In genomic region chr1:74570797-74571492, GRCh38 we compare ENCODE assay signal across 26 cellular contexts. TPM values are rescaled to one million over a fixed set of nuclear protein-coding genes. Genes with fewer than 3 reads are reported as not detected.
A peak's percentile ranks its signal among the peaks of the same experiment; 100 is the strongest.
DNase-seq lines count a peak whose midpoint lies in the region; ATAC-seq, FAIRE-seq and TF ChIP-seq lines count a peak whose summit lies in the region.
"Had no signal": no experiment of that assay in that cellular context is flagged by ENCODE, and none has a peak within 500 bp of the region (broad histone marks: within the 10 kb centered on the region; RNA-seq: fewer than 3 reads in every experiment).

No MANE protein-coding gene starts in this region.

- H3K4me1 ChIP-seq in endodermal cell (ENCODE audit: control insufficient read depth, insufficient read depth, low read length): no peaks in the 10 kb centered on the region
- H3K4me1 ChIP-seq: A549, esophagus muscularis mucosa, pancreas, sigmoid colon had no signal

- no peak overlapping the region for H3K27ac Mint-ChIP-seq in endodermal cell
- no peak overlapping the region for H3K27ac Mint-ChIP-seq in stimulated activated memory B cell treated with anti-CD40 and anti-IgM and Interleukin-4, amounts not matched to agents 10 μg/mL and 1 μg/mL and 100 μg/mL, for 72 hours
- H3K27ac Mint-ChIP-seq in activated T-cell treated with anti-CD3 and anti-CD28 coated beads, Interleukin-2, amount 50 U/mL, for 72 hours: no peak overlapping the region
- H3K27ac Mint-ChIP-seq: activated naive CD8-positive, alpha-beta T cell; H9 had no signal

- H3K9me3 Mint-ChIP-seq in endodermal cell: no peaks in the 10 kb centered on the region
- no peaks in the 10 kb centered on the region for H3K9me3 Mint-ChIP-seq in stimulated activated memory B cell treated with anti-CD40 and anti-IgM and Interleukin-4, amounts not matched to agents 10 μg/mL and 1 μg/mL and 100 μg/mL, for 72 hours
- no peaks in the 10 kb centered on the region for H3K9me3 Mint-ChIP-seq in activated T-cell treated with anti-CD3 and anti-CD28 coated beads, Interleukin-2, amount 50 U/mL, for 72 hours
- H3K9me3 Mint-ChIP-seq: H9 had no signal

- WGBS in endodermal cell (ENCODE audit: insufficient coverage in 1 of 2, insufficient read length in 1 of 2), 2 experiments: 73 to 77% methylated on average over 14 of the region's 14 CpGs

- no peak overlapping the region for H3K9ac ChIP-seq in endodermal cell (ENCODE audit: extremely low read depth, low read length, poor library complexity, severe bottlenecking)

- no peaks in the 10 kb centered on the region for H3K36me3 Mint-ChIP-seq in endodermal cell (ENCODE audit: low read depth)
- H3K36me3 Mint-ChIP-seq in stimulated activated memory B cell treated with anti-CD40 and anti-IgM and Interleukin-4, amounts not matched to agents 10 μg/mL and 1 μg/mL and 100 μg/mL, for 72 hours: no peaks in the 10 kb centered on the region
- no peaks in the 10 kb centered on the region for H3K36me3 Mint-ChIP-seq in activated T-cell treated with anti-CD3 and anti-CD28 coated beads, Interleukin-2, amount 50 U/mL, for 72 hours (ENCODE audit: insufficient read depth in 2 of 2)
- H3K36me3 Mint-ChIP-seq: activated naive CD8-positive, alpha-beta T cell had no signal

- TF ChIP-seq CTCF in endodermal cell (conservative IDR thresholded peaks at IDR 0.05): no peak

- H3K27me3 Mint-ChIP-seq in endodermal cell (ENCODE audit: insufficient read depth): no peaks in the 10 kb centered on the region
- no peaks in the 10 kb centered on the region for H3K27me3 Mint-ChIP-seq in stimulated activated memory B cell treated with anti-CD40 and anti-IgM and Interleukin-4, amounts not matched to agents 10 μg/mL and 1 μg/mL and 100 μg/mL, for 72 hours
- no peaks in the 10 kb centered on the region for H3K27me3 Mint-ChIP-seq in activated T-cell treated with anti-CD3 and anti-CD28 coated beads, Interleukin-2, amount 50 U/mL, for 72 hours (ENCODE audit: low read depth)
- H3K27me3 Mint-ChIP-seq: activated naive CD8-positive, alpha-beta T cell had no signal

- peak; percentile 46 for ATAC-seq in stimulated activated memory B cell treated with anti-CD40 and anti-IgM and Interleukin-4, amounts not matched to agents 10 μg/mL and 1 μg/mL and 100 μg/mL, for 72 hours
- ATAC-seq in activated T-cell treated with anti-CD3 and anti-CD28 coated beads, Interleukin-2, amount 50 U/mL, for 72 hours (replicated peaks in 1 of 2): no peak
- ATAC-seq: A549, pancreas had no signal

- no peak overlapping the region for H3K4me3 ChIP-seq in endodermal cell (ENCODE audit: low read length)
- H3K4me3 ChIP-seq: A549, esophagus muscularis mucosa, pancreas, sigmoid colon, thoracic aorta had no signal

- FAIRE-seq in HTR-8/SVneo (lab: Jason Lieb, UNC): no peak
- FAIRE-seq: A549, pancreas had no signal

- H3K4me1 Mint-ChIP-seq in endodermal cell: no peaks in the 10 kb centered on the region
- H3K4me1 Mint-ChIP-seq in stimulated activated memory B cell treated with anti-CD40 and anti-IgM and Interleukin-4, amounts not matched to agents 10 μg/mL and 1 μg/mL and 100 μg/mL, for 72 hours: no peaks in the 10 kb centered on the region
- H3K4me1 Mint-ChIP-seq in activated T-cell treated with anti-CD3 and anti-CD28 coated beads, Interleukin-2, amount 50 U/mL, for 72 hours (ENCODE audit: low read depth): no peaks in the 10 kb centered on the region
- H3K4me1 Mint-ChIP-seq: H9 had no signal

- DNase-seq in NCI-H510A treated with DMSO at 0.1 percent for 48 hours (lab: John Stamatoyannopoulos, UW): peak; percentile 13
- DNase-seq in NCI-H510A (lab: John Stamatoyannopoulos, UW): no peak
- DNase-seq in NCI-H82 (lab: John Stamatoyannopoulos, UW): peak; percentile 91
- DNase-seq in endodermal cell: peak; percentile 53
- no peak for DNase-seq in HTR-8/SVneo (ENCODE audit: insufficient read length, low spot score)
- DNase-seq in NCI-H1436 (lab: John Stamatoyannopoulos, UW): no peak
- DNase-seq in activated T-cell treated with anti-CD3 and anti-CD28 coated beads, Interleukin-2, amount 50 U/mL, for 72 hours: no peak
- DNase-seq: activated CD4-positive, alpha-beta T cell treated with anti-CD3 and anti-CD28 coated beads for 4 hours; cerebellar nuclear complex; effector CD8-positive, alpha-beta T cell; GDM1; H9; Karpas-422; kidney glomerular epithelial cell; mammary epithelial cell; NCI-H345; sigmoid colon had no signal

- no peaks in the 10 kb centered on the region for H3K9me3 ChIP-seq in endodermal cell (ENCODE audit: control insufficient read depth, low read length)
- H3K9me3 ChIP-seq: A549, esophagus muscularis mucosa, pancreas, sigmoid colon, thoracic aorta had no signal

- H3K36me3 ChIP-seq in endodermal cell (ENCODE audit: control insufficient read depth, insufficient read depth, low read length): no peaks in the 10 kb centered on the region
- H3K36me3 ChIP-seq: esophagus muscularis mucosa, pancreas, sigmoid colon, thoracic aorta had no signal

- no peak overlapping the region for H3K27ac ChIP-seq in endodermal cell (ENCODE audit: low read depth, low read length)
- H3K27ac ChIP-seq: A549, esophagus muscularis mucosa, pancreas, RWPE1, sigmoid colon, thoracic aorta had no signal

- H3K27me3 ChIP-seq in endodermal cell (ENCODE audit: control insufficient read depth, insufficient read depth, low read length, poor library complexity, severe bottlenecking): no peaks in the 10 kb centered on the region
- H3K27me3 ChIP-seq: esophagus muscularis mucosa, pancreas, sigmoid colon had no signal

- H3K4me3 Mint-ChIP-seq in endodermal cell: no peak overlapping the region
- H3K4me3 Mint-ChIP-seq in stimulated activated memory B cell treated with anti-CD40 and anti-IgM and Interleukin-4, amounts not matched to agents 10 μg/mL and 1 μg/mL and 100 μg/mL, for 72 hours: no peak overlapping the region
- no peak overlapping the region for H3K4me3 Mint-ChIP-seq in activated T-cell treated with anti-CD3 and anti-CD28 coated beads, Interleukin-2, amount 50 U/mL, for 72 hours
- H3K4me3 Mint-ChIP-seq: activated naive CD8-positive, alpha-beta T cell; H9 had no signal

RNA-seq across cellular contexts. Expression of gene LRRC53, which starts 58.5 kb away (rescaled TPM):
- total RNA-seq in endodermal cell: not detected
- 0.14 TPM for polyA plus RNA-seq in endodermal cell (2013, experiment 1 of 2)
- 0.08 TPM for polyA plus RNA-seq in endodermal cell (2013, experiment 2 of 2)
- total RNA-seq in activated T-cell treated with anti-CD3 and anti-CD28 coated beads, Interleukin-2, amount 50 U/mL, for 72 hours: not detected
- total RNA-seq: H9, HT1080, mammary epithelial cell, sigmoid colon, thoracic aorta had no signal
- polyA plus RNA-seq: A549, BJ, mammary epithelial cell, pancreas, sigmoid colon had no signal

Comparison
In these comparisons a context has a peak if more than half of its experiments do, and no peak if none do; other contexts are left out.
1. DNase-seq: peak in NCI-H510A treated with DMSO at 0.1 percent for 48 hours (single experiment), NCI-H82 (single experiment) and endodermal cell (single experiment); none in NCI-H510A (single experiment), HTR-8/SVneo (single experiment), NCI-H1436 (single experiment) and activated T-cell treated with anti-CD3 and anti-CD28 coated beads, Interleukin-2, amount 50 U/mL, for 72 hours (0 of 2).